In the genomic region with DNA sequence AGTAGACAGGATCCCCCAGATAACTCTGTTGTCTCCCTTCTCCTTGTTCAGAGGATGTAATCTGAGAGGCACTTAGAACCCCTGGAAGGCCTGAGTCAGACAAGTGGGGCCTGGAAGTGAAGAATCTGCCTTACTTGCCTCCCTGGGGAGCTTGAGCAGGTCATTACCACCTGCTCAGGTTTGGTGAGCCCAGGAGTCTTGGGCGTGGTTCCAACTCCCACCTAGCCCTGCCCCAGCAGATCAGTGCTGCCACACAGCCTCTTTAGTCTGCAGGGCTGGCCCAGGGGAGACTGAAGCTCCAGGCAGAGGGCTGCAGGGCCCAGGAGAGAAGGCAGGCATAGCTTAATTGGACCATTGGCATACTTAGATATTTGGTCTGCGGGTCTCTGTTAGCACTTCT, we compare ENCODE assay signal across 21 cellular contexts.
"Had no signal": no experiment of that assay in that cellular context is flagged by ENCODE, and none has a peak within 500 bp of the region (broad histone marks: within the 10 kb centered on the region; RNA-seq: fewer than 3 reads in every experiment).

No MANE protein-coding gene starts in this region.

- ATAC-seq: naive thymus-derived CD8-positive, alpha-beta T cell; right lobe of liver; stimulated activated naive CD8-positive, alpha-beta T cell treated with anti-CD3 and anti-CD28 coated beads, Interleukin-15, amount 100 ng/mL, for 72 hours had no signal

- H3K36me3 Mint-ChIP-seq: activated CD4-positive, alpha-beta memory T cell treated with anti-CD3 and anti-CD28 coated beads for 36 hours; activated naive CD8-positive, alpha-beta T cell treated with anti-CD3 and anti-CD28 coated beads for 36 hours; naive thymus-derived CD8-positive, alpha-beta T cell had no signal

- H3K27ac ChIP-seq: esophagus squamous epithelium, neutrophil, parathyroid adenoma, right lobe of liver, suprapubic skin, transverse colon had no signal

- H3K4me3 Mint-ChIP-seq: activated B cell treated with CpG ODN at 0.5 μM for 24 hours; activated CD4-positive, alpha-beta memory T cell treated with anti-CD3 and anti-CD28 coated beads for 36 hours; activated naive CD8-positive, alpha-beta T cell treated with anti-CD3 and anti-CD28 coated beads for 36 hours; activated T-helper 1 cell treated with anti-CD3 and anti-CD28 coated beads, Interleukin-12 subunit alpha, Interleukin-12 subunit beta, Interleukin-2, Interleukin-4 antibody, amounts not matched to agents 30 ng/mL and 10 ng/mL and 1 ng/mL, durations not matched to agents 14 hours and 24 hours and 36 hours; naive thymus-derived CD8-positive, alpha-beta T cell; stimulated activated naive CD8-positive, alpha-beta T cell treated with anti-CD3 and anti-CD28 coated beads, Interleukin-15, amount 100 ng/mL, for 72 hours had no signal

- H3K4me3 ChIP-seq: esophagus squamous epithelium, right lobe of liver, suprapubic skin, transverse colon had no signal

- H3K36me3 ChIP-seq: esophagus squamous epithelium, neutrophil, right lobe of liver, suprapubic skin, transverse colon had no signal

- H3K9me3 Mint-ChIP-seq: activated B cell treated with CpG ODN at 0.5 μM for 24 hours; activated CD4-positive, alpha-beta memory T cell treated with anti-CD3 and anti-CD28 coated beads for 36 hours; activated naive CD8-positive, alpha-beta T cell treated with anti-CD3 and anti-CD28 coated beads for 36 hours; activated T-helper 1 cell treated with anti-CD3 and anti-CD28 coated beads, Interleukin-12 subunit alpha, Interleukin-12 subunit beta, Interleukin-2, Interleukin-4 antibody, amounts not matched to agents 30 ng/mL and 10 ng/mL and 1 ng/mL, durations not matched to agents 14 hours and 24 hours and 36 hours; stimulated activated naive CD8-positive, alpha-beta T cell treated with anti-CD3 and anti-CD28 coated beads, Interleukin-15, amount 100 ng/mL, for 72 hours had no signal

- H3K27me3 ChIP-seq: esophagus squamous epithelium, right lobe of liver, suprapubic skin, transverse colon had no signal

- H3K27ac Mint-ChIP-seq: activated B cell treated with CpG ODN at 0.5 μM for 24 hours; activated CD4-positive, alpha-beta memory T cell treated with anti-CD3 and anti-CD28 coated beads for 36 hours; activated naive CD8-positive, alpha-beta T cell treated with anti-CD3 and anti-CD28 coated beads for 36 hours; activated T-helper 1 cell treated with anti-CD3 and anti-CD28 coated beads, Interleukin-12 subunit alpha, Interleukin-12 subunit beta, Interleukin-2, Interleukin-4 antibody, amounts not matched to agents 30 ng/mL and 10 ng/mL and 1 ng/mL, durations not matched to agents 14 hours and 24 hours and 36 hours; naive thymus-derived CD8-positive, alpha-beta T cell had no signal

- H3K9me3 ChIP-seq: esophagus squamous epithelium, neutrophil, right lobe of liver, suprapubic skin, transverse colon had no signal

- DNase-seq: activated B cell treated with CpG ODN at 0.5 μM for 24 hours; activated CD4-positive, alpha-beta memory T cell treated with anti-CD3 and anti-CD28 coated beads for 36 hours; activated CD4-positive, alpha-beta T cell treated with anti-CD3 and anti-CD28 coated beads for 4 hours; activated naive CD4-positive, alpha-beta T cell; activated naive CD8-positive, alpha-beta T cell treated with anti-CD3 and anti-CD28 coated beads for 36 hours; activated T-cell treated with anti-CD3 and anti-CD28 coated beads for 4 hours; amniotic stem cell; dermis blood vessel endothelial cell; effector memory CD4-positive, alpha-beta T cell; esophagus squamous epithelium; naive thymus-derived CD8-positive, alpha-beta T cell; right lobe of liver; small intestine; stimulated activated CD4-positive, alpha-beta T cell treated with anti-CD3 and anti-CD28 coated beads, Interleukin-15, amount 100 ng/mL, for 24 hours; stimulated activated CD4-positive, alpha-beta T cell treated with anti-CD3 and anti-CD28 coated beads, Interleukin-2, amount 100 ng/mL, for 48 hours; stimulated activated naive CD8-positive, alpha-beta T cell treated with anti-CD3 and anti-CD28 coated beads, Interleukin-15, amount 100 ng/mL, for 72 hours; transverse colon had no signal

- H3K79me2 ChIP-seq: parathyroid adenoma had no signal

- H3K4me1 Mint-ChIP-seq: activated B cell treated with CpG ODN at 0.5 μM for 24 hours; activated naive CD8-positive, alpha-beta T cell treated with anti-CD3 and anti-CD28 coated beads for 36 hours; naive thymus-derived CD8-positive, alpha-beta T cell; stimulated activated naive CD8-positive, alpha-beta T cell treated with anti-CD3 and anti-CD28 coated beads, Interleukin-15, amount 100 ng/mL, for 72 hours had no signal

- H3K4me1 ChIP-seq: esophagus squamous epithelium, parathyroid adenoma, suprapubic skin, transverse colon had no signal

- H2AFZ ChIP-seq: parathyroid adenoma had no signal
